1 cellular context compared by ENCODE assay signal in genomic region chr19:15136234-15136954, GRCh38.
TF ChIP-seq lines count a peak whose summit lies in the region.

No MANE protein-coding gene starts in this region.

TF ChIP-seq in A549, 52 proteins besides CTCF, POLR2A, EP300 and RAD21 (continued from another document):
- TF ChIP-seq CBX2 (IDR thresholded peaks at IDR 0.05; ENCODE audit: borderline replicate concordance, low read depth): no peak
TF ChIP-seq in A549: peak in this region for 1.
